Comparison of ENCODE assay signal across 32 cellular contexts in genomic region chr17:73496232-73496631, GRCh38.
"Had no signal": no experiment of that assay in that cellular context is flagged by ENCODE, and none has a peak within 500 bp of the region (broad histone marks: within the 10 kb centered on the region; RNA-seq: fewer than 3 reads in every experiment).

No MANE protein-coding gene starts in this region.

- H3K4me1 ChIP-seq: left lung, lower lobe of right lung, right atrium auricular region, sigmoid colon, vagina had no signal

- H3K27ac ChIP-seq: heart left ventricle, left lung, lower lobe of right lung, neutrophil, ovary, right atrium auricular region, sigmoid colon, tibial nerve, vagina had no signal

- ATAC-seq: heart left ventricle; left colon; left lung; lower lobe of right lung; stimulated activated memory B cell treated with anti-CD40 and anti-IgM and Interleukin-4, amounts not matched to agents 10 μg/mL and 1 μg/mL and 100 μg/mL, for 72 hours; stimulated activated naive CD8-positive, alpha-beta T cell treated with anti-CD3 and anti-CD28 coated beads, Interleukin-15, amount 100 ng/mL, for 72 hours had no signal

- H3K9me3 ChIP-seq: heart left ventricle, left lung, lower lobe of right lung, neutrophil, ovary, right atrium auricular region, sigmoid colon, tibial nerve, vagina had no signal

- H3K27me3 ChIP-seq: neutrophil, ovary, right atrium auricular region, tibial nerve, vagina had no signal

- H3K4me3 ChIP-seq: heart left ventricle, left lung, lower lobe of right lung, ovary, right atrium auricular region, sigmoid colon, tibial nerve, vagina had no signal

- DNase-seq: heart left ventricle; hypothalamus; immature natural killer cell; left colon; left lung; lower lobe of right lung; mammary epithelial cell; mesenchymal stem cell; naive B cell; occipital lobe; ovary; sigmoid colon; small intestine; stimulated activated CD4-positive, alpha-beta T cell treated with anti-CD3 and anti-CD28 coated beads, Interleukin-1b, Interleukin-23, amount 100 ng/mL, for 48 hours; stimulated activated CD4-positive, alpha-beta T cell treated with anti-CD3 and anti-CD28 coated beads, Interleukin-2, amount 100 ng/mL, for 48 hours; stimulated activated CD4-positive, alpha-beta T cell treated with anti-CD3 and anti-CD28 coated beads, Interleukin-4, amount 100 ng/mL, for 4 hours; stimulated activated CD8-positive, alpha-beta memory T cell treated with anti-CD3 and anti-CD28 coated beads, Interleukin-4, amount 100 ng/mL, for 48 hours; stimulated activated naive CD4-positive, alpha-beta T cell treated with Interleukin-2 at 50 U/mL for 16 hours; stimulated activated naive CD8-positive, alpha-beta T cell treated with anti-CD3 and anti-CD28 coated beads, Interleukin-15, amount 100 ng/mL, for 72 hours; substantia nigra had no signal

- H3K27me3 Mint-ChIP-seq: naive B cell; stimulated activated memory B cell treated with anti-CD40 and anti-IgM and Interleukin-4, amounts not matched to agents 10 μg/mL and 1 μg/mL and 100 μg/mL, for 72 hours; stimulated activated naive CD8-positive, alpha-beta T cell treated with anti-CD3 and anti-CD28 coated beads, Interleukin-15, amount 100 ng/mL, for 72 hours had no signal

- H3K36me3 ChIP-seq: heart left ventricle, left lung, lower lobe of right lung, neutrophil, ovary, right atrium auricular region, sigmoid colon, tibial nerve, vagina had no signal

- H3K27ac Mint-ChIP-seq: immature natural killer cell; mesothelial cell of epicardium; nephron; progenitor cell of endocrine pancreas; stimulated activated memory B cell treated with anti-CD40 and anti-IgM and Interleukin-4, amounts not matched to agents 10 μg/mL and 1 μg/mL and 100 μg/mL, for 72 hours; stimulated activated naive CD8-positive, alpha-beta T cell treated with anti-CD3 and anti-CD28 coated beads, Interleukin-15, amount 100 ng/mL, for 72 hours; type B pancreatic cell had no signal

- H3K9me3 Mint-ChIP-seq: mesothelial cell of epicardium; naive B cell; nephron; neural crest cell; stimulated activated memory B cell treated with anti-CD40 and anti-IgM and Interleukin-4, amounts not matched to agents 10 μg/mL and 1 μg/mL and 100 μg/mL, for 72 hours; stimulated activated naive CD8-positive, alpha-beta T cell treated with anti-CD3 and anti-CD28 coated beads, Interleukin-15, amount 100 ng/mL, for 72 hours; type B pancreatic cell had no signal

- H3K36me3 Mint-ChIP-seq: immature natural killer cell, mesothelial cell of epicardium, type B pancreatic cell had no signal

- H3K4me3 Mint-ChIP-seq: immature natural killer cell; mesothelial cell of epicardium; naive B cell; nephron; neural crest cell; stimulated activated memory B cell treated with anti-CD40 and anti-IgM and Interleukin-4, amounts not matched to agents 10 μg/mL and 1 μg/mL and 100 μg/mL, for 72 hours; stimulated activated naive CD8-positive, alpha-beta T cell treated with anti-CD3 and anti-CD28 coated beads, Interleukin-15, amount 100 ng/mL, for 72 hours; type B pancreatic cell had no signal

- H3K4me1 Mint-ChIP-seq: immature natural killer cell; stimulated activated memory B cell treated with anti-CD40 and anti-IgM and Interleukin-4, amounts not matched to agents 10 μg/mL and 1 μg/mL and 100 μg/mL, for 72 hours; stimulated activated naive CD8-positive, alpha-beta T cell treated with anti-CD3 and anti-CD28 coated beads, Interleukin-15, amount 100 ng/mL, for 72 hours had no signal

- FAIRE-seq: islet of Langerhans, kidney, small intestine had no signal
